ENCODE assay signal across 23 cellular contexts in genomic region chr1:198387587-198387986, GRCh38.
DNase-seq lines count a peak whose midpoint lies in the region; ATAC-seq and TF ChIP-seq lines count a peak whose summit lies in the region.
"Had no signal": no experiment of that assay in that cellular context is flagged by ENCODE, and none has a peak within 500 bp of the region (broad histone marks: within the 10 kb centered on the region; RNA-seq: fewer than 3 reads in every experiment).

No MANE protein-coding gene starts in this region.

- H3K4me2 ChIP-seq in Karpas-422 (ENCODE audit: low read depth, low read length, poor library complexity, severe bottlenecking) (peak overlapping the region; percentile 30), neuronal stem cell (ENCODE audit: insufficient read depth, low read length, poor library complexity, severe bottlenecking) (no peak overlapping the region)

- no peak for ATAC-seq in activated CD4-positive, CD25-positive, alpha-beta regulatory T cell treated with anti-CD3 and anti-CD28 coated beads, Interleukin-2, amount 50 U/mL, for 24 hours
- no peak for ATAC-seq in HG02642 (IDR thresholded peaks at IDR 0.05; ENCODE audit: poor library complexity, unreplicated experiment)
- ATAC-seq: activated T-helper 17 cell treated with anti-CD3 and anti-CD28 coated beads, Interleukin-2, amount 50 U/mL, for 72 hours; body of pancreas; GM12878 had no signal

- no peak overlapping the region for H2BK12ac ChIP-seq in neuronal stem cell (ENCODE audit: low read length)

- H3K23ac ChIP-seq in neuronal stem cell (ENCODE audit: low read depth, low read length, poor library complexity), result no peak overlapping the region

- H3K4me1 ChIP-seq in Karpas-422 (ENCODE audit: low read length) (peaks cover 16% of the 10 kb centered on the region), neuronal stem cell (ENCODE audit: control insufficient read depth in 2 of 2, insufficient read depth in 1 of 2, low read depth in 1 of 2, low read length in 2 of 2) (peaks cover 0 to 7% of the 10 kb centered on the region in 2 donors)
- H3K4me1 ChIP-seq: body of pancreas had no signal

- H4K91ac ChIP-seq in neuronal stem cell (ENCODE audit: low read depth, low read length, poor library complexity), result no peak overlapping the region

- DNase-seq in AG10803 (ENCODE audit: low read depth), result peak; percentile 78
- no peak for DNase-seq in Karpas-422
- DNase-seq in fibroblast of pulmonary artery (ENCODE audit: low read depth), result peak; percentile 9
- no peak for DNase-seq in neuronal stem cell (ENCODE audit: low spot score)
- DNase-seq in NCI-H69 (lab: John Stamatoyannopoulos, UW), result no peak
- no peak for DNase-seq in activated naive CD4-positive, alpha-beta T cell treated with anti-CD3 and anti-CD28 coated beads, Interleukin-2, amount 50 U/mL, for 16 hours
- DNase-seq: ACHN; activated CD8-positive, alpha-beta memory T cell treated with anti-CD3 and anti-CD28 coated beads, Interleukin-2, amount 50 U/mL, for 4 hours; body of pancreas; CD4-positive, alpha-beta T cell; DMS153; hippocampal formation; KG1; NCI-H146; NCI-H2171 treated with DMSO at 0.1 percent for 48 hours; NCI-H526; stimulated activated CD8-positive, alpha-beta memory T cell treated with anti-CD3 and anti-CD28 coated beads, Interleukin-4, amount 100 ng/mL, for 48 hours had no signal

- WGBS in neuronal stem cell (ENCODE audit: extremely low coverage in 2 of 2, insufficient read length in 2 of 2, insufficient replicate concordance in 1 of 2), 2 donors, result no CpG with 5 or more reads among the region's 3 CpGs

- TF ChIP-seq CTCF in AG10803 (conservative IDR thresholded peaks at IDR 0.05; ENCODE audit: low read length) (no peak), fibroblast of pulmonary artery (IDR thresholded peaks at IDR 0.05; ENCODE audit: low read length, missing control alignments) (no peak)

- H3K9me2 ChIP-seq in Karpas-422 (replicated peaks; ENCODE audit: insufficient read depth, low read length), result no peaks in the 10 kb centered on the region

- no peak overlapping the region for H3K27ac ChIP-seq in Karpas-422 (ENCODE audit: low read length)
- H3K27ac ChIP-seq in neuronal stem cell (replicated peaks; ENCODE audit: low read length), result no peak overlapping the region
- H3K27ac ChIP-seq: body of pancreas, neutrophil, VCaP had no signal

- no peak overlapping the region for H2BK15ac ChIP-seq in neuronal stem cell (ENCODE audit: low read length)

- H3K14ac ChIP-seq in neuronal stem cell (ENCODE audit: low read length), result no peak overlapping the region

- H3K36me3 ChIP-seq in Karpas-422 (ENCODE audit: insufficient read depth, low read length), result no peaks in the 10 kb centered on the region
- no peaks in the 10 kb centered on the region for H3K36me3 ChIP-seq in neuronal stem cell (replicated peaks in 1 of 2; ENCODE audit: control insufficient read depth in 2 of 2, insufficient read depth in 2 of 2, low read length in 2 of 2)
- H3K36me3 ChIP-seq: neutrophil had no signal

- no peak overlapping the region for H3K4me3 ChIP-seq in AG10803 (ENCODE audit: low read length)
- no peak overlapping the region for H3K4me3 ChIP-seq in Karpas-422 (ENCODE audit: low read length)
- H3K4me3 ChIP-seq in fibroblast of pulmonary artery (replicated peaks; ENCODE audit: low read depth, low read length), result no peak overlapping the region
- H3K4me3 ChIP-seq in neuronal stem cell (ENCODE audit: low read length in 2 of 2), result no peak overlapping the region
- H3K4me3 ChIP-seq: body of pancreas, GM12878 had no signal

- no peak overlapping the region for H2BK5ac ChIP-seq in neuronal stem cell (ENCODE audit: low read length)

- H3K79me1 ChIP-seq in neuronal stem cell (ENCODE audit: low read depth, low read length), result no peaks in the 10 kb centered on the region

- H2AK5ac ChIP-seq in neuronal stem cell (ENCODE audit: low read depth, low read length), result no peak overlapping the region

- H3K27me3 ChIP-seq in Karpas-422 (ENCODE audit: low read length), result no peaks in the 10 kb centered on the region
- H3K27me3 ChIP-seq in neuronal stem cell (ENCODE audit: control insufficient read depth in 3 of 3, insufficient read depth in 3 of 3, low read depth in 1 of 3, low read length in 3 of 3), result no peaks in the 10 kb centered on the region
- H3K27me3 ChIP-seq: body of pancreas, neutrophil had no signal

- H4K8ac ChIP-seq in neuronal stem cell (ENCODE audit: low read depth, low read length), result no peak overlapping the region

- H3K4ac ChIP-seq in neuronal stem cell (ENCODE audit: low read length), result no peak overlapping the region

- H3K9ac ChIP-seq in Karpas-422 (ENCODE audit: low read length), result no peak overlapping the region
- H3K9ac ChIP-seq in neuronal stem cell (ENCODE audit: low read depth, low read length, poor library complexity), result no peak overlapping the region

- H4K20me1 ChIP-seq in Karpas-422 (ENCODE audit: insufficient read depth, low read depth, low read length), result no peaks in the 10 kb centered on the region

- peak overlapping the region; percentile 43; the same call in 1 of the 2 replicates for H2AFZ ChIP-seq in Karpas-422 (ENCODE audit: low read length)
- H2AFZ ChIP-seq in neuronal stem cell (ENCODE audit: low read length), result peak overlapping the region; percentile 46

- H3K9me3 ChIP-seq in Karpas-422 (ENCODE audit: low read length) (no peaks in the 10 kb centered on the region), neuronal stem cell (replicated peaks in 1 of 2; ENCODE audit: control insufficient read depth in 2 of 2, insufficient read depth in 1 of 2, low read depth in 1 of 2, low read length in 2 of 2) (no peaks in the 10 kb centered on the region)
- H3K9me3 ChIP-seq: body of pancreas, neutrophil had no signal

- no peak overlapping the region for H2BK120ac ChIP-seq in neuronal stem cell (ENCODE audit: low read depth, low read length)

- no peaks in the 10 kb centered on the region for H3K79me2 ChIP-seq in Karpas-422 (ENCODE audit: low read length)

- no peak overlapping the region for H3K18ac ChIP-seq in neuronal stem cell (ENCODE audit: low read length)

Comparison
In these comparisons a context has a peak if more than half of its experiments do, and no peak if none do; other contexts are left out.
1. DNase-seq: peak in AG10803 (single experiment) and fibroblast of pulmonary artery (single experiment); none in Karpas-422 (single experiment), neuronal stem cell (single experiment), NCI-H69 (single experiment) and activated naive CD4-positive, alpha-beta T cell treated with anti-CD3 and anti-CD28 coated beads, Interleukin-2, amount 50 U/mL, for 16 hours (single experiment).